Comparison of ENCODE assay signal across 19 cellular contexts in genomic region chr1:165468850-165469249, GRCh38. TPM values are rescaled to one million over a fixed set of nuclear protein-coding genes. Genes with fewer than 3 reads are reported as not detected.
DNase-seq lines count a peak whose midpoint lies in the region; ATAC-seq and TF ChIP-seq lines count a peak whose summit lies in the region.
"Had no signal": no experiment of that assay in that cellular context is flagged by ENCODE, and none has a peak within 500 bp of the region (broad histone marks: within the 10 kb centered on the region; RNA-seq: fewer than 3 reads in every experiment).

No MANE protein-coding gene starts in this region.

- TF ChIP-seq POLR2A in gastroesophageal sphincter (IDR thresholded peaks at IDR 0.05) (no peak), tibial nerve (IDR thresholded peaks at IDR 0.05) (no peak)

- H3K27me3 Mint-ChIP-seq in nephron progenitor cell (ENCODE audit: low read depth, poor library complexity) = peaks cover 15% of the 10 kb centered on the region
- peaks cover 6% of the 10 kb centered on the region for H3K27me3 Mint-ChIP-seq in activated CD8-positive, alpha-beta T cell treated with anti-CD3 and anti-CD28 coated beads for 36 hours

- CTCF ChIA-PET in activated CD8-positive, alpha-beta T cell treated with anti-CD3 and anti-CD28 coated beads for 36 hours (lab: Charles Lee) = interaction anchor here (1.3 kb wide), 1 partner anchor 101 kb away, joined by 4 read pairs; no protein-coding TSS in a partner anchor

- no peak for TF ChIP-seq CTCF in gastroesophageal sphincter (IDR thresholded peaks at IDR 0.05)
- no peak for TF ChIP-seq CTCF in nephron progenitor cell (IDR thresholded peaks at IDR 0.05)
- TF ChIP-seq CTCF in tibial nerve (IDR thresholded peaks at IDR 0.05) = no peak
- no peak for TF ChIP-seq CTCF in activated CD8-positive, alpha-beta T cell treated with anti-CD3 and anti-CD28 coated beads for 36 hours (IDR thresholded peaks at IDR 0.05)

- H3K9me3 ChIP-seq in gastroesophageal sphincter (no peaks in the 10 kb centered on the region), tibial nerve (no peaks in the 10 kb centered on the region)
- H3K9me3 ChIP-seq: A549, Caco-2, HAP-1 had no signal

- peaks cover 7% of the 10 kb centered on the region for H3K27me3 ChIP-seq in gastroesophageal sphincter
- no peaks in the 10 kb centered on the region for H3K27me3 ChIP-seq in tibial nerve

- ATAC-seq in gastroesophageal sphincter (no peak), GM18517 (IDR thresholded peaks at IDR 0.05; ENCODE audit: unreplicated experiment) (no peak)
- ATAC-seq in activated CD8-positive, alpha-beta T cell treated with anti-CD3 and anti-CD28 coated beads for 36 hours = no peak
- ATAC-seq: A549 had no signal

- no peaks in the 10 kb centered on the region for H3K36me3 ChIP-seq in gastroesophageal sphincter
- no peaks in the 10 kb centered on the region for H3K36me3 ChIP-seq in tibial nerve
- H3K36me3 ChIP-seq: HAP-1 had no signal

- peaks cover 34% of the 10 kb centered on the region for H3K4me1 Mint-ChIP-seq in nephron progenitor cell
- no peaks in the 10 kb centered on the region for H3K4me1 Mint-ChIP-seq in activated CD8-positive, alpha-beta T cell treated with anti-CD3 and anti-CD28 coated beads for 36 hours (ENCODE audit: low read depth)

- DNase-seq in NCI-H2171 treated with DMSO at 0.1 percent for 48 hours (lab: John Stamatoyannopoulos, UW) = peak; percentile 26
- no peak for DNase-seq in NCI-H2171 (lab: John Stamatoyannopoulos, UW)
- DNase-seq in nephron progenitor cell = no peak
- DNase-seq in tibial nerve (ENCODE audit: low spot score in 2 of 2) = no peak
- no peak for DNase-seq in activated CD8-positive, alpha-beta T cell treated with anti-CD3 and anti-CD28 coated beads for 36 hours
- no peak for DNase-seq in NCI-H526 treated with DMSO at 0.1 percent for 48 hours (lab: John Stamatoyannopoulos, UW)
- DNase-seq: AML-193; Caco-2; CD4-positive, alpha-beta T cell; GM23248 had no signal

- intact Hi-C loops in activated CD8-positive, alpha-beta T cell treated with anti-CD3 and anti-CD28 coated beads for 36 hours (cut with micrococcal nuclease) = no loop called here

- no peaks in the 10 kb centered on the region for H3K4me1 ChIP-seq in gastroesophageal sphincter
- peaks cover 0 to 14% (median 7%) of the 10 kb centered on the region in 4 donors for H3K4me1 ChIP-seq in tibial nerve
- H3K4me1 ChIP-seq: A549, Caco-2, HAP-1 had no signal

- no peak overlapping the region for H3K4me3 ChIP-seq in gastroesophageal sphincter
- H3K4me3 ChIP-seq in tibial nerve = no peak overlapping the region
- H3K4me3 ChIP-seq: A549, GM23248, HAP-1 had no signal

- H3K27ac Mint-ChIP-seq in nephron progenitor cell = no peak overlapping the region
- no peak overlapping the region for H3K27ac Mint-ChIP-seq in activated CD8-positive, alpha-beta T cell treated with anti-CD3 and anti-CD28 coated beads for 36 hours
- H3K27ac Mint-ChIP-seq: CD4-positive, alpha-beta T cell had no signal

- TF ChIP-seq EP300 in gastroesophageal sphincter (IDR thresholded peaks at IDR 0.05) = no peak
- no peak for TF ChIP-seq EP300 in tibial nerve (IDR thresholded peaks at IDR 0.05)

- H3K27ac ChIP-seq in gastroesophageal sphincter (peak overlapping the region in 3 of 4 donors; percentile 9 to 29 (median 20)), tibial nerve (peak overlapping the region; percentile 40 to 85 (median 62))
- H3K27ac ChIP-seq: 22Rv1, A549, C4-2B, GM23248, HL-60 had no signal

- WGBS in gastroesophageal sphincter (ENCODE audit: low coverage in 1 of 2), 2 donors = 42 to 81% methylated on average over 2 to 5 of the region's 6 CpGs
- 63 to 68% methylated on average over 6 of the region's 6 CpGs for WGBS in tibial nerve, 2 donors

- H3K36me3 Mint-ChIP-seq in nephron progenitor cell (ENCODE audit: low read depth) = no peaks in the 10 kb centered on the region
- no peaks in the 10 kb centered on the region for H3K36me3 Mint-ChIP-seq in activated CD8-positive, alpha-beta T cell treated with anti-CD3 and anti-CD28 coated beads for 36 hours (ENCODE audit: low read depth)

- POLR2A ChIA-PET in activated CD8-positive, alpha-beta T cell treated with anti-CD3 and anti-CD28 coated beads for 36 hours (lab: Charles Lee) = no interaction called here

- no peaks in the 10 kb centered on the region for H3K9me3 Mint-ChIP-seq in nephron progenitor cell
- no peaks in the 10 kb centered on the region for H3K9me3 Mint-ChIP-seq in activated CD8-positive, alpha-beta T cell treated with anti-CD3 and anti-CD28 coated beads for 36 hours
- H3K9me3 Mint-ChIP-seq: CD4-positive, alpha-beta T cell had no signal

- H3K4me3 Mint-ChIP-seq in nephron progenitor cell = peak overlapping the region; percentile 30
- no peak overlapping the region for H3K4me3 Mint-ChIP-seq in activated CD8-positive, alpha-beta T cell treated with anti-CD3 and anti-CD28 coated beads for 36 hours
- H3K4me3 Mint-ChIP-seq: CD4-positive, alpha-beta T cell had no signal

RNA-seq across cellular contexts. Expression of gene RXRG, which starts 23.9 kb away (rescaled TPM):
- total RNA-seq in gastroesophageal sphincter = 1 to 10 TPM; 2.4 to 6.4 (median 2.7) TPM
- 10 to 100 TPM in 2 of 4 donors, 1 to 10 TPM in 2; 3.3 to 13.8 (median 7.3) TPM for total RNA-seq in tibial nerve
- not detected for total RNA-seq in activated CD8-positive, alpha-beta T cell treated with anti-CD3 and anti-CD28 coated beads for 36 hours
- total RNA-seq: Caco-2; CD4-positive, alpha-beta T cell; GM23248; H4; HT1080 had no signal
